ENCODE assay signal across 8 cellular contexts in the genomic region with DNA sequence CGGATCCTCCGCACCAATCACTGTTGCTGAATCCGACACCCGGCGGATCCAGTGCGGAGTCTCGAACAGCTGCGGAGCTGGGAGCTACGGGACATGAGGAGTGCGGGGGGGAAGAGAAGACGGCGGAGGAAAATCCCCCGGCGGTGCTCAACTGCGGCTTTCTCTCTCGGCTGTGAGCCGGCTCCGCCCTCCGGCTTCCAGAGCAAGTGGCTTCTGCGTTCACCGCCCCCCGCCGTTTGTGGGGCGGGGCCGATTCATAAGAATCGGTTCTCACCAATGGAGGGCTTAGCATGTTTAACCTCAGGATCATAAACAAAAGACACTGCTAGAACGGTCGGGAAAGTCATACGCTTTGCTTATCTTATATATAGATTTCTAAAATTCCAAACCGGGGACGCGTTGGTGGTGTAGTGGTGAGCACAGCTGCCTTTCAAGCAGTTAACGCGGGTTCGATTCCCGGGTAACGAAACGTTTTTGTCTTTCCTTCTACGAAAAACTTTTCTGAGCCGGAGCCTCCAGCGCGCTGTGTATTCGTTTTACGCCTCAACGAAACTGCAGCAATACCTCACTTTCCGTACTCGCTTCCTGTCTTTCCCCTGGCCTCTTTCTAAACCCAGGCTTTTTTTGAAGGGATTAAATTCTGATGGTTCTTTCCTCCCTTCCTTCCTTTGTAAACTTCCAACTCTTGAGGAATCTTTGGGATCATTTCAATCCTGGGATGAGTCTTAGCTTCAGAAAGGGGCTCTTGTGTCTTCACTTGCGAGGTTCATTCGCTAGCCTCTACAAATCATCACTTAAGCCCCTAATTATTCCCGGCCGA. TPM values are rescaled to one million over a fixed set of nuclear protein-coding genes. Genes with fewer than 3 reads are reported as not detected.
DNase-seq lines count a peak whose midpoint lies in the region; ATAC-seq and TF ChIP-seq lines count a peak whose summit lies in the region.
"Not testable (repeated sequence)": the region's sequence is repeated elsewhere in the genome, so short reads cannot be mapped to it uniquely, and the experiment has no call there.

No MANE protein-coding gene starts in this region.

- H3K9me3 Mint-ChIP-seq in GM23338; naive thymus-derived CD4-positive, alpha-beta T cell: not testable (repeated sequence)

- H3F3A ChIP-seq in GM23338 (replicated peaks; ENCODE audit: low read depth) = not testable (repeated sequence)

- 0 out of 2 replicates have a peak, but pooled peaks have one; percentile 30 for TF ChIP-seq POLR2A in Raji (IDR thresholded peaks at IDR 0.05; ENCODE audit: insufficient read depth, low read depth, low read length)

- not testable (repeated sequence) for H3K9me2 ChIP-seq in GM23338 (ENCODE audit: insufficient read depth)

- not testable (repeated sequence) for H4K20me1 ChIP-seq in GM23338 (replicated peaks; ENCODE audit: insufficient read depth)

- CTCF ChIA-PET in naive thymus-derived CD4-positive, alpha-beta T cell (lab: Charles Lee) = not testable (repeated sequence)

- intact Hi-C loops in naive thymus-derived CD4-positive, alpha-beta T cell (cut with micrococcal nuclease) = loop anchor here (1.0 to 5.0 kb wide), 8 partner anchors 9 to 215 kb away; no protein-coding TSS in a partner anchor

- peak overlapping the region; percentile 85 for H3K27ac Mint-ChIP-seq in GM23338
- peak overlapping the region; percentile 95 to 100 (median 97) for H3K27ac Mint-ChIP-seq in naive thymus-derived CD4-positive, alpha-beta T cell

- not testable (repeated sequence) for H3K4me1 Mint-ChIP-seq in GM23338
- peaks cover 0 to 23% (median 20%) of the 10 kb centered on the region in 7 donors for H3K4me1 Mint-ChIP-seq in naive thymus-derived CD4-positive, alpha-beta T cell

- H3K27ac ChIP-seq in GM23338 (ENCODE audit: low read depth) = peak overlapping the region; percentile 95
- peak overlapping the region; percentile 75 for H3K27ac ChIP-seq in naive thymus-derived CD4-positive, alpha-beta T cell (ENCODE audit: low read depth, low read length)

- not testable (repeated sequence) for H3K27me3 ChIP-seq in GM23338 (ENCODE audit: insufficient read depth); naive thymus-derived CD4-positive, alpha-beta T cell (ENCODE audit: control insufficient read depth in 2 of 2, insufficient read depth in 2 of 2, low read length in 2 of 2)

- peak; percentile 90 for ATAC-seq in GM23338
- peak; percentile 95 for ATAC-seq in naive thymus-derived CD4-positive, alpha-beta T cell

- H3K9me3 ChIP-seq in naive thymus-derived CD4-positive, alpha-beta T cell (ENCODE audit: control insufficient read depth in 2 of 3, low read length in 3 of 3) = not testable (repeated sequence)

- H3K36me3 Mint-ChIP-seq in GM23338 (ENCODE audit: low read depth); naive thymus-derived CD4-positive, alpha-beta T cell: not testable (repeated sequence)

- H3K4me2 ChIP-seq in GM23338 = peak overlapping the region; percentile 78

- peaks cover 18% of the 10 kb centered on the region for H3K27me3 Mint-ChIP-seq in GM23338 (ENCODE audit: insufficient read depth, low read depth, poor library complexity)
- peaks cover 0 to 23% (median 3%) of the 10 kb centered on the region in 5 donors for H3K27me3 Mint-ChIP-seq in naive thymus-derived CD4-positive, alpha-beta T cell

- H3K4me3 Mint-ChIP-seq in GM23338 = peak overlapping the region; percentile 88
- H3K4me3 Mint-ChIP-seq in naive thymus-derived CD4-positive, alpha-beta T cell = peak overlapping the region; percentile 84 to 98 (median 94)

- TF ChIP-seq CTCF in GM23338 (conservative IDR thresholded peaks at IDR 0.05; ENCODE audit: low read depth in 2 of 2); fibroblast of pulmonary artery (IDR thresholded peaks at IDR 0.05; ENCODE audit: low read length, missing control alignments): not testable (repeated sequence)

- H3K4me3 ChIP-seq in GM23338 (peak overlapping the region; percentile 58), fibroblast of pulmonary artery (replicated peaks; ENCODE audit: low read depth, low read length) (peak overlapping the region; percentile 60)
- H3K4me3 ChIP-seq in naive thymus-derived CD4-positive, alpha-beta T cell (ENCODE audit: low read length) = peak overlapping the region; percentile 73

- H3K79me2 ChIP-seq in GM23338 (replicated peaks; ENCODE audit: insufficient read depth) = not testable (repeated sequence)

- H2AFZ ChIP-seq in GM23338 = peak overlapping the region; percentile 97; the same call in 1 of the 2 replicates

- not testable (repeated sequence) for H3K36me3 ChIP-seq in GM23338 (ENCODE audit: insufficient read depth); naive thymus-derived CD4-positive, alpha-beta T cell (ENCODE audit: control insufficient read depth in 2 of 3, insufficient read depth in 3 of 3, low read length in 3 of 3)

- H3K4me1 ChIP-seq in GM23338 (ENCODE audit: insufficient read depth); naive thymus-derived CD4-positive, alpha-beta T cell (ENCODE audit: control insufficient read depth in 2 of 2, insufficient read depth in 2 of 2, low read length in 2 of 2): not testable (repeated sequence)

- POLR2A ChIA-PET in naive thymus-derived CD4-positive, alpha-beta T cell (lab: Charles Lee) = not testable (repeated sequence)

- DNase-seq in Daoy (ENCODE audit: low read depth) (peak; percentile 98), GM23338 (ENCODE audit: low spot score) (peak; percentile 97), LHCN-M2 (ENCODE audit: low read depth) (peak; percentile 96), fibroblast of pulmonary artery (ENCODE audit: low read depth) (peak; percentile 97)
- peak; percentile 96 for DNase-seq in activated effector memory CD4-positive, alpha-beta T cell treated with anti-CD3 and anti-CD28 coated beads, Interleukin-2, amount 50 U/mL, for 16 hours
- DNase-seq in naive thymus-derived CD4-positive, alpha-beta T cell = peak; percentile 76 to 97 (median 90)
- peak; percentile 65 to 90 for DNase-seq in stimulated activated CD8-positive, alpha-beta memory T cell treated with anti-CD3 and anti-CD28 coated beads, Interleukin-7, amount 100 ng/mL, for 48 hours (ENCODE audit: extremely low read depth in 1 of 2, low read depth in 1 of 2)

TF ChIP-seq in GM23338, 12 proteins besides CTCF, POLR2A, EP300 and RAD21:
- TF ChIP-seq CREB1 (CRISPR knock-in tag; IDR thresholded peaks at IDR 0.05; ENCODE audit: low read depth) = peak; percentile 47; the same call in 1 of the 2 replicates

RNA-seq across cellular contexts. Expression of a gene that starts 18.4 kb away (rescaled TPM):
- not detected in 2 replicates for total RNA-seq in Daoy (2014; rRNA removed; shearing (Covaris generic))
- total RNA-seq in GM23338 (2014; rRNA removed; shearing (Covaris generic)) = not detected in 2 replicates
- not detected in 2 replicates for polyA plus RNA-seq in GM23338 (2016; fragmentation: Nextera tagmentation; extraction: Ambion mirVana)
- not detected in 2 replicates for total RNA-seq in LHCN-M2 (2014; rRNA removed)
- polyA plus RNA-seq in LHCN-M2 (2012) = not detected
- 1 to 10 TPM in 1 of 5 experiments, under 1 TPM in 1, not detected in 3; 0.85 to 4.1 TPM for total RNA-seq in naive thymus-derived CD4-positive, alpha-beta T cell
- not detected for polyA plus RNA-seq in naive thymus-derived CD4-positive, alpha-beta T cell

RNA-seq across cellular contexts. Expression of a gene that starts 50.4 kb away (rescaled TPM):
- total RNA-seq in Daoy (2014; rRNA removed; shearing (Covaris generic)) = not detected in 2 replicates
- total RNA-seq in GM23338 (2014; rRNA removed; shearing (Covaris generic)) = not detected in 2 replicates
- polyA plus RNA-seq in GM23338 (2016; fragmentation: Nextera tagmentation; extraction: Ambion mirVana) = not detected in 2 replicates
- total RNA-seq in LHCN-M2 (2014; rRNA removed) = not detected in 2 replicates
- polyA plus RNA-seq in LHCN-M2 (2012) = not detected
- 10 to 100 TPM in 1 of 5 experiments, 1 to 10 TPM in 3, not detected in 1; 2.2 to 13.9 (median 5.2) TPM for total RNA-seq in naive thymus-derived CD4-positive, alpha-beta T cell
- polyA plus RNA-seq in naive thymus-derived CD4-positive, alpha-beta T cell = under 1 TPM in 1 of 2 donors, not detected in 1; 0.24 TPM

Comparison
In these comparisons a context has a peak if more than half of its experiments do, and no peak if none do; other contexts are left out.
1. Peak in every context shown above with its lines: DNase-seq, ATAC-seq, H3K4me3 ChIP-seq and H3K27ac ChIP-seq.